In genomic region chr1:32249831-32250525, GRCh38 we compare ENCODE assay signal across 1 cellular context.
TF ChIP-seq lines count a peak whose summit lies in the region.

No MANE protein-coding gene starts in this region.

TF ChIP-seq in HepG2, 621 proteins besides CTCF, POLR2A, EP300 and RAD21 (continued from another document and continues in another):
- TF ChIP-seq ZNF142 (CRISPR knock-in tag; IDR thresholded peaks at IDR 0.05) (no peak; the same call in 1 of the 2 replicates), SNAPC2 (CRISPR knock-in tag; IDR thresholded peaks at IDR 0.05) (peak; percentile 23; the same call in 1 of the 2 replicates), GRHL1 (CRISPR knock-in tag; conservative IDR thresholded peaks at IDR 0.05) (no peak), AGO1 (IDR thresholded peaks at IDR 0.05; ENCODE audit: low read depth, low read length, poor library complexity, severe bottlenecking) (no peak), TFDP1 (CRISPR knock-in tag; IDR thresholded peaks at IDR 0.05; ENCODE audit: borderline replicate concordance) (peak; percentile 36; the same call in 1 of the 2 replicates), ZKSCAN5 (CRISPR knock-in tag; IDR thresholded peaks at IDR 0.05) (peak; percentile 62; the same call in 1 of the 2 replicates), ZNF704 (CRISPR knock-in tag; IDR thresholded peaks at IDR 0.05; ENCODE audit: borderline replicate concordance) (0 out of 2 replicates have a peak, but pooled peaks have one; percentile 40), ZBTB10 (CRISPR knock-in tag; IDR thresholded peaks at IDR 0.05; ENCODE audit: borderline replicate concordance) (peak; percentile 64; the same call in 1 of the 2 replicates), MTERF4 (CRISPR knock-in tag; IDR thresholded peaks at IDR 0.05) (no peak), LBX2 (CRISPR knock-in tag; IDR thresholded peaks at IDR 0.05; ENCODE audit: borderline replicate concordance) (no peak), ELF4 (CRISPR knock-in tag; IDR thresholded peaks at IDR 0.05; ENCODE audit: borderline replicate concordance) (no peak), TFE3 (CRISPR knock-in tag; IDR thresholded peaks at IDR 0.05) (peak; percentile 62; the same call in 1 of the 2 replicates), STAT6 (CRISPR knock-in tag; IDR thresholded peaks at IDR 0.05; ENCODE audit: borderline replicate concordance) (peak; percentile 63; the same call in 1 of the 2 replicates), REL (CRISPR knock-in tag; conservative IDR thresholded peaks at IDR 0.05) (no peak), ZNF766 (CRISPR knock-in tag; IDR thresholded peaks at IDR 0.05; ENCODE audit: borderline replicate concordance) (0 out of 2 replicates have a peak, but pooled peaks have one; percentile 35), ZNF556 (CRISPR knock-in tag; IDR thresholded peaks at IDR 0.05; ENCODE audit: borderline replicate concordance) (peak; percentile 96; the same call in 1 of the 2 replicates), ZNF263 (CRISPR knock-in tag; IDR thresholded peaks at IDR 0.05) (0 out of 2 replicates have a peak, but pooled peaks have one; percentile 32), MIXL1 (CRISPR knock-in tag; IDR thresholded peaks at IDR 0.05) (peak; percentile 67), MXI1 (IDR thresholded peaks at IDR 0.05; ENCODE audit: borderline replicate concordance, low read depth, low read length) (peak; percentile 65; the same call in 1 of the 3 replicates), ZBTB33 (CRISPR knock-in tag; IDR thresholded peaks at IDR 0.05) (no peak), ZNF800 (CRISPR knock-in tag; IDR thresholded peaks at IDR 0.05) (no peak), NFIB (CRISPR knock-in tag; IDR thresholded peaks at IDR 0.05; ENCODE audit: borderline replicate concordance) (no peak), NFKB2 (CRISPR knock-in tag; IDR thresholded peaks at IDR 0.05; ENCODE audit: borderline replicate concordance) (peak; percentile 76; the same call in 1 of the 2 replicates), SRSF1 (optimal IDR thresholded peaks at IDR 0.05; ENCODE audit: low read depth, low read length) (no peak), HOXA3 (CRISPR knock-in tag; IDR thresholded peaks at IDR 0.05) (peak; percentile 72), TEAD3 (CRISPR knock-in tag; optimal IDR thresholded peaks at IDR 0.05; ENCODE audit: borderline replicate concordance) (peak; percentile 66), KLF11 (CRISPR knock-in tag; IDR thresholded peaks at IDR 0.05) (no peak), SAP130 (CRISPR knock-in tag; IDR thresholded peaks at IDR 0.05; ENCODE audit: low read depth) (peak; percentile 85), KLF9 (CRISPR knock-in tag; IDR thresholded peaks at IDR 0.05; ENCODE audit: low read depth) (no peak), BORCS8-MEF2B (CRISPR knock-in tag; IDR thresholded peaks at IDR 0.05) (peak; percentile 46; the same call in 1 of the 2 replicates)
